In genomic region chr22:28799125-28799833, GRCh38 we compare ENCODE assay signal across 8 cellular contexts. TPM values are rescaled to one million over a fixed set of nuclear protein-coding genes. Genes with fewer than 3 reads are reported as not detected.
DNase-seq lines count a peak whose midpoint lies in the region; ATAC-seq lines count a peak whose summit lies in the region.

No MANE protein-coding gene starts in this region.

- peak; percentile 45 to 74 for ATAC-seq in natural killer cell treated with Interleukin-12 subunit alpha and Interleukin-12 subunit beta and Interleukin-15 and Interleukin-18, amount 100 ng/mL, for 72 hours
- ATAC-seq in GM21619 (IDR thresholded peaks at IDR 0.05; ENCODE audit: unreplicated experiment) = no peak

- H3K36me3 Mint-ChIP-seq in activated CD4-positive, alpha-beta memory T cell treated with anti-CD3 and anti-CD28 coated beads, Interleukin-2, amount 10 ng/mL, durations not matched to agents 7 days and 5 days (ENCODE audit: low read depth) = peaks cover 76% of the 10 kb centered on the region
- peaks cover 48% of the 10 kb centered on the region for H3K36me3 Mint-ChIP-seq in natural killer cell treated with Interleukin-12 subunit alpha and Interleukin-12 subunit beta and Interleukin-15 and Interleukin-18, amount 100 ng/mL, for 72 hours

- H3K4me3 Mint-ChIP-seq in activated CD4-positive, alpha-beta memory T cell treated with anti-CD3 and anti-CD28 coated beads, Interleukin-2, amount 10 ng/mL, durations not matched to agents 7 days and 5 days = peak overlapping the region; percentile 88
- H3K4me3 Mint-ChIP-seq in natural killer cell treated with Interleukin-12 subunit alpha and Interleukin-12 subunit beta and Interleukin-15 and Interleukin-18, amount 100 ng/mL, for 72 hours = peak overlapping the region; percentile 94

- CTCF ChIA-PET in activated CD4-positive, alpha-beta memory T cell treated with anti-CD3 and anti-CD28 coated beads, Interleukin-2, amount 10 ng/mL, durations not matched to agents 7 days and 5 days (lab: Charles Lee) = interaction anchor here (0.7 to 6.1 kb wide), 10 partner anchors 9 to 203 kb away, joined by 3 to 54 read pairs (median 6); partner anchors contain the start of genes CCDC117 and CHEK2

- peak overlapping the region; percentile 94 for H3K27ac Mint-ChIP-seq in activated CD4-positive, alpha-beta memory T cell treated with anti-CD3 and anti-CD28 coated beads, Interleukin-2, amount 10 ng/mL, durations not matched to agents 7 days and 5 days
- H3K27ac Mint-ChIP-seq in natural killer cell treated with Interleukin-12 subunit alpha and Interleukin-12 subunit beta and Interleukin-15 and Interleukin-18, amount 100 ng/mL, for 72 hours = peak overlapping the region; percentile 92 to 98

- POLR2A ChIA-PET in activated CD4-positive, alpha-beta memory T cell treated with anti-CD3 and anti-CD28 coated beads, Interleukin-2, amount 10 ng/mL, durations not matched to agents 7 days and 5 days (lab: Charles Lee) = interaction anchor here (1.0 to 15.8 kb wide), 13 partner anchors 9 to 471 kb away, joined by 3 to 360 read pairs (median 13); partner anchors contain the start of genes CCDC117, CHEK2, EWSR1 and HSCB

- H3K9me3 Mint-ChIP-seq in activated CD4-positive, alpha-beta memory T cell treated with anti-CD3 and anti-CD28 coated beads, Interleukin-2, amount 10 ng/mL, durations not matched to agents 7 days and 5 days = no peaks in the 10 kb centered on the region
- no peaks in the 10 kb centered on the region for H3K9me3 Mint-ChIP-seq in natural killer cell treated with Interleukin-12 subunit alpha and Interleukin-12 subunit beta and Interleukin-15 and Interleukin-18, amount 100 ng/mL, for 72 hours

- DNase-seq in NCI-H82 (lab: John Stamatoyannopoulos, UW) (peak; percentile 60), NCI-H82 treated with DMSO at 0.1 percent for 48 hours (lab: John Stamatoyannopoulos, UW; ENCODE audit: unreplicated experiment) (no peak), M059J (ENCODE audit: low read depth) (peak; percentile 72), fibroblast of gingiva (ENCODE audit: low read depth) (peak; percentile 97), OCI-M2 (lab: John Stamatoyannopoulos, UW; ENCODE audit: unreplicated experiment) (no peak)
- DNase-seq in activated CD4-positive, alpha-beta memory T cell treated with anti-CD3 and anti-CD28 coated beads, Interleukin-2, amount 10 ng/mL, durations not matched to agents 7 days and 5 days = peak; percentile 43
- DNase-seq in natural killer cell treated with Interleukin-12 subunit alpha and Interleukin-12 subunit beta and Interleukin-15 and Interleukin-18, amount 100 ng/mL, for 72 hours (ENCODE audit: low spot score) = peak; percentile 76

- peaks cover 52% of the 10 kb centered on the region for H3K4me1 Mint-ChIP-seq in activated CD4-positive, alpha-beta memory T cell treated with anti-CD3 and anti-CD28 coated beads, Interleukin-2, amount 10 ng/mL, durations not matched to agents 7 days and 5 days
- H3K4me1 Mint-ChIP-seq in natural killer cell treated with Interleukin-12 subunit alpha and Interleukin-12 subunit beta and Interleukin-15 and Interleukin-18, amount 100 ng/mL, for 72 hours (ENCODE audit: low read depth in 2 of 2) = peaks cover 38 to 57% of the 10 kb centered on the region in 2 donors

- H3K27me3 Mint-ChIP-seq in activated CD4-positive, alpha-beta memory T cell treated with anti-CD3 and anti-CD28 coated beads, Interleukin-2, amount 10 ng/mL, durations not matched to agents 7 days and 5 days = no peaks in the 10 kb centered on the region
- no peaks in the 10 kb centered on the region for H3K27me3 Mint-ChIP-seq in natural killer cell treated with Interleukin-12 subunit alpha and Interleukin-12 subunit beta and Interleukin-15 and Interleukin-18, amount 100 ng/mL, for 72 hours

RNA-seq across cellular contexts. Expression of gene XBP1, which starts 1.1 kb away (rescaled TPM):
- 170 and 177 TPM in 2 replicates for total RNA-seq in M059J (2014; rRNA removed; shearing (Covaris generic))
- 100 to 1,000 TPM; 263 to 266 TPM for total RNA-seq in activated CD4-positive, alpha-beta memory T cell treated with anti-CD3 and anti-CD28 coated beads, Interleukin-2, amount 10 ng/mL, durations not matched to agents 7 days and 5 days
- total RNA-seq in natural killer cell treated with Interleukin-12 subunit alpha and Interleukin-12 subunit beta and Interleukin-15 and Interleukin-18, amount 100 ng/mL, for 72 hours = 100 to 1,000 TPM; 287 to 560 TPM

RNA-seq across cellular contexts. Expression of gene CCDC117, which starts 26.8 kb away (rescaled TPM):
- total RNA-seq in M059J (2014; rRNA removed; shearing (Covaris generic)) = 24.4 and 35.2 TPM in 2 replicates
- total RNA-seq in activated CD4-positive, alpha-beta memory T cell treated with anti-CD3 and anti-CD28 coated beads, Interleukin-2, amount 10 ng/mL, durations not matched to agents 7 days and 5 days = 10 to 100 TPM; 33.6 to 35.2 TPM
- 10 to 100 TPM; 35.3 to 43.4 TPM for total RNA-seq in natural killer cell treated with Interleukin-12 subunit alpha and Interleukin-12 subunit beta and Interleukin-15 and Interleukin-18, amount 100 ng/mL, for 72 hours

RNA-seq across cellular contexts. Expression of gene HSCB, which starts 57.4 kb away (rescaled TPM):
- total RNA-seq in M059J (2014; rRNA removed; shearing (Covaris generic)) = 26.8 and 49.8 TPM in 2 replicates
- total RNA-seq in activated CD4-positive, alpha-beta memory T cell treated with anti-CD3 and anti-CD28 coated beads, Interleukin-2, amount 10 ng/mL, durations not matched to agents 7 days and 5 days = 10 to 100 TPM; 14.4 to 16.1 TPM
- 10 to 100 TPM; 11.8 to 22.1 TPM for total RNA-seq in natural killer cell treated with Interleukin-12 subunit alpha and Interleukin-12 subunit beta and Interleukin-15 and Interleukin-18, amount 100 ng/mL, for 72 hours

RNA-seq across cellular contexts. Expression of gene CHEK2, which starts 57.7 kb away (rescaled TPM):
- total RNA-seq in M059J (2014; rRNA removed; shearing (Covaris generic)) = 18.4 and 44.7 TPM in 2 replicates
- 10 to 100 TPM; 38.7 to 39.8 TPM for total RNA-seq in activated CD4-positive, alpha-beta memory T cell treated with anti-CD3 and anti-CD28 coated beads, Interleukin-2, amount 10 ng/mL, durations not matched to agents 7 days and 5 days
- total RNA-seq in natural killer cell treated with Interleukin-12 subunit alpha and Interleukin-12 subunit beta and Interleukin-15 and Interleukin-18, amount 100 ng/mL, for 72 hours = 10 to 100 TPM; 28.1 to 36.2 TPM

Comparison
In these comparisons a context has a peak if more than half of its experiments do, and no peak if none do; other contexts are left out.
1. DNase-seq: peak in NCI-H82 (single experiment), M059J (single experiment), activated CD4-positive, alpha-beta memory T cell treated with anti-CD3 and anti-CD28 coated beads, Interleukin-2, amount 10 ng/mL, durations not matched to agents 7 days and 5 days (single experiment), fibroblast of gingiva (single experiment) and natural killer cell treated with Interleukin-12 subunit alpha and Interleukin-12 subunit beta and Interleukin-15 and Interleukin-18, amount 100 ng/mL, for 72 hours (single experiment); none in NCI-H82 treated with DMSO at 0.1 percent for 48 hours (single experiment) and OCI-M2 (single experiment).